ENCODE assay signal across 1 cellular context in genomic region chr1:2194898-2195673, GRCh38.
TF ChIP-seq lines count a peak whose summit lies in the region.

No MANE protein-coding gene starts in this region.

TF ChIP-seq in HepG2, 621 proteins besides CTCF, POLR2A, EP300 and RAD21 (continued from another document and continues in another):
- TF ChIP-seq, protein P1, sequence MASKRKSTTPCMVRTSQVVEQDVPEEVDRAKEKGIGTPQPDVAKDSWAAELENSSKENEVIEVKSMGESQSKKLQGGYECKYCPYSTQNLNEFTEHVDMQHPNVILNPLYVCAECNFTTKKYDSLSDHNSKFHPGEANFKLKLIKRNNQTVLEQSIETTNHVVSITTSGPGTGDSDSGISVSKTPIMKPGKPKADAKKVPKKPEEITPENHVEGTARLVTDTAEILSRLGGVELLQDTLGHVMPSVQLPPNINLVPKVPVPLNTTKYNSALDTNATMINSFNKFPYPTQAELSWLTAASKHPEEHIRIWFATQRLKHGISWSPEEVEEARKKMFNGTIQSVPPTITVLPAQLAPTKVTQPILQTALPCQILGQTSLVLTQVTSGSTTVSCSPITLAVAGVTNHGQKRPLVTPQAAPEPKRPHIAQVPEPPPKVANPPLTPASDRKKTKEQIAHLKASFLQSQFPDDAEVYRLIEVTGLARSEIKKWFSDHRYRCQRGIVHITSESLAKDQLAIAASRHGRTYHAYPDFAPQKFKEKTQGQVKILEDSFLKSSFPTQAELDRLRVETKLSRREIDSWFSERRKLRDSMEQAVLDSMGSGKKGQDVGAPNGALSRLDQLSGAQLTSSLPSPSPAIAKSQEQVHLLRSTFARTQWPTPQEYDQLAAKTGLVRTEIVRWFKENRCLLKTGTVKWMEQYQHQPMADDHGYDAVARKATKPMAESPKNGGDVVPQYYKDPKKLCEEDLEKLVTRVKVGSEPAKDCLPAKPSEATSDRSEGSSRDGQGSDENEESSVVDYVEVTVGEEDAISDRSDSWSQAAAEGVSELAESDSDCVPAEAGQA (IDR thresholded peaks at IDR 0.05; ENCODE audit: low read depth): 0 out of 2 replicates have a peak, but pooled peaks have one; percentile 31
- TF ChIP-seq, protein P1 (CRISPR knock-in tag; IDR thresholded peaks at IDR 0.05; ENCODE audit: borderline replicate concordance): no peak
- TF ChIP-seq SOX13 (IDR thresholded peaks at IDR 0.05): peak; percentile 35; the same call in 1 of the 2 replicates
- TF ChIP-seq SOX13 (CRISPR knock-in tag; conservative IDR thresholded peaks at IDR 0.05 in 1 of 2, IDR thresholded peaks at IDR 0.05 in 1 of 2): peak in 1 of 2 experiments; percentile 34; a peak in 1 of 4 replicates
- peak; percentile 82 for TF ChIP-seq ZNF687 (CRISPR knock-in tag; IDR thresholded peaks at IDR 0.05)
- TF ChIP-seq ZNF362 (CRISPR knock-in tag; IDR thresholded peaks at IDR 0.05; ENCODE audit: borderline replicate concordance): no peak
- peak; percentile 54; the same call in 1 of the 2 replicates for TF ChIP-seq SMC3 (IDR thresholded peaks at IDR 0.05; ENCODE audit: low read length)
- TF ChIP-seq E2F1 (CRISPR knock-in tag; IDR thresholded peaks at IDR 0.05): 0 out of 2 replicates have a peak, but pooled peaks have one; percentile 52
- TF ChIP-seq ZNF891 (CRISPR knock-in tag; IDR thresholded peaks at IDR 0.05): 0 out of 2 replicates have a peak, but pooled peaks have one; percentile 17
- peak; percentile 46; the same call in 1 of the 2 replicates for TF ChIP-seq HOXA3 (CRISPR knock-in tag; IDR thresholded peaks at IDR 0.05)
- TF ChIP-seq, protein P2, sequence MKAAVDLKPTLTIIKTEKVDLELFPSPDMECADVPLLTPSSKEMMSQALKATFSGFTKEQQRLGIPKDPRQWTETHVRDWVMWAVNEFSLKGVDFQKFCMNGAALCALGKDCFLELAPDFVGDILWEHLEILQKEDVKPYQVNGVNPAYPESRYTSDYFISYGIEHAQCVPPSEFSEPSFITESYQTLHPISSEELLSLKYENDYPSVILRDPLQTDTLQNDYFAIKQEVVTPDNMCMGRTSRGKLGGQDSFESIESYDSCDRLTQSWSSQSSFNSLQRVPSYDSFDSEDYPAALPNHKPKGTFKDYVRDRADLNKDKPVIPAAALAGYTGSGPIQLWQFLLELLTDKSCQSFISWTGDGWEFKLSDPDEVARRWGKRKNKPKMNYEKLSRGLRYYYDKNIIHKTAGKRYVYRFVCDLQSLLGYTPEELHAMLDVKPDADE (CRISPR knock-in tag; IDR thresholded peaks at IDR 0.05): 0 out of 2 replicates have a peak, but pooled peaks have one; percentile 55
- TF ChIP-seq CEBPB (IDR thresholded peaks at IDR 0.05; ENCODE audit: borderline replicate concordance, low read depth, low read length): no peak
- TF ChIP-seq ZNF577 (CRISPR knock-in tag; IDR thresholded peaks at IDR 0.05; ENCODE audit: borderline replicate concordance, low read depth): no peak
- no peak for TF ChIP-seq HNRNPH1 (optimal IDR thresholded peaks at IDR 0.05; ENCODE audit: low read depth, low read length)
- peak; percentile 88; the same call in 1 of the 2 replicates for TF ChIP-seq ZNF414 (CRISPR knock-in tag; IDR thresholded peaks at IDR 0.05)
- peak; percentile 73; the same call in 1 of the 2 replicates for TF ChIP-seq BORCS8-MEF2B (CRISPR knock-in tag; IDR thresholded peaks at IDR 0.05)
- peak; percentile 62; the same call in 1 of the 2 replicates for TF ChIP-seq ETV6 (CRISPR knock-in tag; conservative IDR thresholded peaks at IDR 0.05)
- peak; percentile 60; the same call in 1 of the 2 replicates for TF ChIP-seq ZNF547 (CRISPR knock-in tag; IDR thresholded peaks at IDR 0.05)
- no peak for TF ChIP-seq MLLT10 (CRISPR knock-in tag; IDR thresholded peaks at IDR 0.05)
- TF ChIP-seq ZNF335 (CRISPR knock-in tag; IDR thresholded peaks at IDR 0.05): no peak
- TF ChIP-seq REL (CRISPR knock-in tag; conservative IDR thresholded peaks at IDR 0.05): no peak
- peak; percentile 34; the same call in 1 of the 2 replicates for TF ChIP-seq ELF3 (CRISPR knock-in tag; IDR thresholded peaks at IDR 0.05)
- peak; percentile 42; the same call in 1 of the 2 replicates for TF ChIP-seq RFXAP (CRISPR knock-in tag; IDR thresholded peaks at IDR 0.05; ENCODE audit: borderline replicate concordance)
- TF ChIP-seq, protein P3, sequence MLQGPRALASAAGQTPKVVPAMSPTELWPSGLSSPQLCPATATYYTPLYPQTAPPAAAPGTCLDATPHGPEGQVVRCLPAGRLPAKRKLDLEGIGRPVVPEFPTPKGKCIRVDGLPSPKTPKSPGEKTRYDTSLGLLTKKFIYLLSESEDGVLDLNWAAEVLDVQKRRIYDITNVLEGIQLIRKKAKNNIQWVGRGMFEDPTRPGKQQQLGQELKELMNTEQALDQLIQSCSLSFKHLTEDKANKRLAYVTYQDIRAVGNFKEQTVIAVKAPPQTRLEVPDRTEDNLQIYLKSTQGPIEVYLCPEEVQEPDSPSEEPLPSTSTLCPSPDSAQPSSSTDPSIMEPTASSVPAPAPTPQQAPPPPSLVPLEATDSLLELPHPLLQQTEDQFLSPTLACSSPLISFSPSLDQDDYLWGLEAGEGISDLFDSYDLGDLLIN (CRISPR knock-in tag; IDR thresholded peaks at IDR 0.05; ENCODE audit: borderline replicate concordance): 0 out of 2 replicates have a peak, but pooled peaks have one; percentile 42
- peak; percentile 68 for TF ChIP-seq UBTF (CRISPR knock-in tag; IDR thresholded peaks at IDR 0.05)
- no peak for TF ChIP-seq HIVEP1 (CRISPR knock-in tag; IDR thresholded peaks at IDR 0.05)
- TF ChIP-seq KDM6A (CRISPR knock-in tag; IDR thresholded peaks at IDR 0.05; ENCODE audit: low read depth): peak; percentile 23; the same call in 1 of the 2 replicates
- no peak for TF ChIP-seq RBAK (CRISPR knock-in tag; IDR thresholded peaks at IDR 0.05)
- peak; percentile 67 for TF ChIP-seq RBFOX2 (IDR thresholded peaks at IDR 0.05; ENCODE audit: low read depth, low read length)
- no peak for TF ChIP-seq ZNF572 (CRISPR knock-in tag; IDR thresholded peaks at IDR 0.05)
- TF ChIP-seq ZNF232 (CRISPR knock-in tag; IDR thresholded peaks at IDR 0.05; ENCODE audit: borderline replicate concordance): peak; percentile 32; the same call in 1 of the 2 replicates
- TF ChIP-seq PTBP1 (IDR thresholded peaks at IDR 0.05; ENCODE audit: low read depth, low read length, poor library complexity, severe bottlenecking): peak; percentile 75
- TF ChIP-seq, protein P4, sequence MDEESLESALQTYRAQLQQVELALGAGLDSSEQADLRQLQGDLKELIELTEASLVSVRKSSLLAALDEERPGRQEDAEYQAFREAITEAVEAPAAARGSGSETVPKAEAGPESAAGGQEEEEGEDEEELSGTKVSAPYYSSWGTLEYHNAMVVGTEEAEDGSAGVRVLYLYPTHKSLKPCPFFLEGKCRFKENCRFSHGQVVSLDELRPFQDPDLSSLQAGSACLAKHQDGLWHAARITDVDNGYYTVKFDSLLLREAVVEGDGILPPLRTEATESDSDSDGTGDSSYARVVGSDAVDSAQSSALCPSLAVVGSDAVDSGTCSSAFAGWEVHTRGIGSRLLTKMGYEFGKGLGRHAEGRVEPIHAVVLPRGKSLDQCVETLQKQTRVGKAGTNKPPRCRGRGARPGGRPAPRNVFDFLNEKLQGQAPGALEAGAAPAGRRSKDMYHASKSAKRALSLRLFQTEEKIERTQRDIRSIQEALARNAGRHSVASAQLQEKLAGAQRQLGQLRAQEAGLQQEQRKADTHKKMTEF (CRISPR knock-in tag; IDR thresholded peaks at IDR 0.05): peak; percentile 59
